Comparison of ENCODE assay signal across 20 cellular contexts in the genomic region with DNA sequence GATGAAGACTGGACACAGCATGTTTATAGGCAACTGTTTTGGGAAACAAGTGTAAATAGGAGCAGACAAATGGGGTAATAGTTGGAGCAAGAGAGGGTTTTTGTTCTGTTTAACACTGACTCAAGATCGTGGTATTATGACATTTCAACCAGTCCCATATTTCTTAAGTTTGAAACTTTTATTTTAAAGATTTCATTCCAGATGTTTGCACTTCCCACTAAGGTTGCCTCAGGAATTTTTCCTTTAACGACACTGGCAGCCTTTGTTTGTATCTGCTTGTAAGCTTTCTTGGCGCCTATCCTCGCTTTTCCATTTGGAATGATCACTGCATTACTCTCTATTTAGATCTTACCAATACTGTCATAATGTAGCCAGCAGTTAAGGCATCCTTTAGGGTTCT.
"Had no signal": no experiment of that assay in that cellular context is flagged by ENCODE, and none has a peak within 500 bp of the region (broad histone marks: within the 10 kb centered on the region; RNA-seq: fewer than 3 reads in every experiment).

No MANE protein-coding gene starts in this region.

- ATAC-seq: activated CD4-positive, CD25-positive, alpha-beta regulatory T cell treated with anti-CD3 and anti-CD28 coated beads, Interleukin-2, amount 50 U/mL, for 24 hours; activated CD8-positive, alpha-beta T cell treated with anti-CD3 and anti-CD28 coated beads for 36 hours; activated naive CD4-positive, alpha-beta T cell treated with anti-CD3 and anti-CD28 coated beads, Interleukin-2, amount 50 U/mL, for 72 hours; activated naive CD8-positive, alpha-beta T cell treated with anti-CD3 and anti-CD28 coated beads, Interleukin-2, amount 50 U/mL, for 24 hours had no signal

- H3K27ac ChIP-seq: KMS-11, RWPE1, SJCRH30 had no signal

- H3K4me3 ChIP-seq: SJCRH30 had no signal

- H3K9ac ChIP-seq: KMS-11 had no signal

- DNase-seq: activated CD4-positive, alpha-beta T cell treated with anti-CD3 and anti-CD28 coated beads for 4 hours; activated CD8-positive, alpha-beta memory T cell treated with anti-CD3 and anti-CD28 coated beads, Interleukin-2, amount 50 U/mL, for 4 hours; activated CD8-positive, alpha-beta T cell treated with anti-CD3 and anti-CD28 coated beads for 36 hours; activated naive CD4-positive, alpha-beta T cell; activated naive CD8-positive, alpha-beta T cell treated with anti-CD3 and anti-CD28 coated beads, Interleukin-2, amount 50 U/mL, for 24 hours; amygdala; NCI-H1092; NCI-H1417; NCI-H1930; NCI-H2171; NCI-H2227 treated with DMSO at 0.1 percent for 48 hours; NCI-H446 treated with DMSO at 0.1 percent for 48 hours; NCI-H526 treated with DMSO at 0.1 percent for 48 hours; NCI-H82; Right ventricle myocardium superior; SJCRH30 had no signal
